ENCODE assay signal across 8 cellular contexts in genomic region chr11:62830904-62831519, GRCh38. TPM values are rescaled to one million over a fixed set of nuclear protein-coding genes. Genes with fewer than 3 reads are reported as not detected.
A peak's percentile ranks its signal among the peaks of the same experiment; 100 is the strongest.
DNase-seq lines count a peak whose midpoint lies in the region; ATAC-seq, FAIRE-seq and TF ChIP-seq lines count a peak whose summit lies in the region.

No MANE protein-coding gene starts in this region.

- peaks cover 43% of the 10 kb centered on the region for H3K4me1 Mint-ChIP-seq in activated B cell treated with CpG ODN at 0.5 μM for 24 hours

- CTCF ChIA-PET in BJ (lab: Yijun Ruan, JAX) (interaction anchor here (1.0 to 1.6 kb wide), 2 partner anchors 23 to 45 kb away, joined by 3 to 5 read pairs; no protein-coding TSS in a partner anchor), activated B cell treated with CpG ODN at 0.5 μM for 24 hours (lab: Charles Lee) (interaction anchor here (2.0 kb wide), 1 partner anchor 44 kb away, joined by 11 read pairs; the partner anchor contains the start of gene TMEM179B)

- H3K27ac ChIP-seq in spleen, result peak overlapping the region; percentile 90 to 99 (median 96)

- no peaks in the 10 kb centered on the region for H3K9me3 ChIP-seq in spleen

- no peak for TF ChIP-seq CTCF in BJ (IDR thresholded peaks at IDR 0.05; ENCODE audit: insufficient read depth, low read depth, low read length)
- TF ChIP-seq CTCF in activated B cell treated with CpG ODN at 0.5 μM for 24 hours (IDR thresholded peaks at IDR 0.05), result no peak
- no peak for TF ChIP-seq CTCF in spleen (IDR thresholded peaks at IDR 0.05 in 8 of 11, conservative IDR thresholded peaks at IDR 0.05 in 3 of 11)

- peak overlapping the region; percentile 100 for H3K4me3 Mint-ChIP-seq in activated B cell treated with CpG ODN at 0.5 μM for 24 hours

- FAIRE-seq in H54 (lab: Jason Lieb, UNC) (no peak), urothelium cell line (lab: Jason Lieb, UNC) (no peak)

- TF ChIP-seq POLR2A in H54 (IDR thresholded peaks at IDR 0.05; ENCODE audit: low read depth, low read length) (no peak), spleen (IDR thresholded peaks at IDR 0.05) (no peak)

- H3K4me1 ChIP-seq in spleen, result peaks cover 22 to 79% (median 59%) of the 10 kb centered on the region in 6 donors

- H3K27me3 Mint-ChIP-seq in activated B cell treated with CpG ODN at 0.5 μM for 24 hours, result no peaks in the 10 kb centered on the region

- no peaks in the 10 kb centered on the region for H3K9me3 Mint-ChIP-seq in activated B cell treated with CpG ODN at 0.5 μM for 24 hours

- H3K4me3 ChIP-seq in BJ (ENCODE audit: low read depth, low read length) (peak overlapping the region; percentile 92), spleen (peak overlapping the region; percentile 56 to 92 (median 74))

- intact Hi-C loops in activated B cell treated with CpG ODN at 0.5 μM for 24 hours (cut with micrococcal nuclease) (loop anchor here (1.0 to 5.0 kb wide), 6 partner anchors 8 to 259 kb away; partner anchors contain the start of genes EEF1G, NXF1, POLR2G and TMEM179B), spleen (cut with DNase I; ENCODE audit: low total_unique reads) (no loop called here)

- peaks cover 67% of the 10 kb centered on the region for H3K36me3 Mint-ChIP-seq in activated B cell treated with CpG ODN at 0.5 μM for 24 hours (ENCODE audit: low read depth)

- DNase-seq in BJ (ENCODE audit: low read depth) (no peak), H54 (ENCODE audit: insufficient read length, low spot score) (peak; percentile 26), activated B cell treated with CpG ODN at 0.5 μM for 24 hours (no peak), hepatic stellate cell (ENCODE audit: low spot score) (peak; percentile 36), spleen (peak; percentile 82), urothelium cell line (ENCODE audit: low spot score) (no peak)

- ATAC-seq in activated B cell treated with CpG ODN at 0.5 μM for 24 hours (ENCODE audit: low read depth) (no peak), HG02852 (IDR thresholded peaks at IDR 0.05; ENCODE audit: unreplicated experiment) (no peak), HG03457 (IDR thresholded peaks at IDR 0.05; ENCODE audit: unreplicated experiment) (no peak)

- WGBS in spleen, 5 donors, result 0 to 2% (median 1%) methylated on average over 24 to 33 of the region's 33 CpGs

- H3K27me3 ChIP-seq in BJ (ENCODE audit: control insufficient read depth, insufficient read depth, low read length), result no peaks in the 10 kb centered on the region
- H3K27me3 ChIP-seq in spleen (replicated peaks in 1 of 7), result no peaks in the 10 kb centered on the region

- peak overlapping the region; percentile 100 for H3K27ac Mint-ChIP-seq in activated B cell treated with CpG ODN at 0.5 μM for 24 hours

- POLR2A ChIA-PET in BJ (lab: Charles Lee) (interaction anchor here (0.5 to 2.2 kb wide), 6 partner anchors 10 to 60 kb away, joined by 3 to 21 read pairs (median 6); partner anchors contain the start of gene TAF6L), activated B cell treated with CpG ODN at 0.5 μM for 24 hours (lab: Charles Lee) (interaction anchor here (0.6 to 5.0 kb wide), 45 partner anchors 9 to 288 kb away, joined by 3 to 262 read pairs (median 8); partner anchors contain the start of genes B3GAT3, BSCL2, C11orf98 and CSKMT)

- H3K36me3 ChIP-seq in BJ (ENCODE audit: control insufficient read depth, insufficient read depth, low read length) (peaks cover 24% of the 10 kb centered on the region), spleen (peaks cover 0 to 72% (median 45%) of the 10 kb centered on the region in 6 donors)

RNA-seq across cellular contexts. Expression of gene STX5, which starts 0.8 kb away (rescaled TPM):
- polyA plus RNA-seq in BJ (2011; rRNA removed), result 61.5 and 76.6 TPM in 2 replicates
- polyA minus RNA-seq in BJ (2011; rRNA and poly(A)+ RNA removed), result 44.5 and 67.7 TPM in 2 replicates
- 58.4 and 71.5 TPM in 2 replicates for total RNA-seq in activated B cell treated with CpG ODN at 0.5 μM for 24 hours
- total RNA-seq in spleen, result 10 to 100 TPM; 40.5 to 50.7 (median 43.7) TPM
- 10 to 100 TPM; 20.9 to 27.0 (median 23.5) TPM for polyA plus RNA-seq in spleen

RNA-seq across cellular contexts. Expression of gene TEX54, which starts 1.6 kb away (rescaled TPM):
- not detected in 2 replicates for polyA plus RNA-seq in BJ (2011; rRNA removed)
- not detected in 2 replicates for polyA minus RNA-seq in BJ (2011; rRNA and poly(A)+ RNA removed)
- total RNA-seq in activated B cell treated with CpG ODN at 0.5 μM for 24 hours, result 0.55 TPM in 1 of 2 replicates, not detected in the other
- total RNA-seq in spleen, result not detected
- polyA plus RNA-seq in spleen, result not detected

RNA-seq across cellular contexts. Expression of gene WDR74, which starts 8.4 kb away (rescaled TPM):
- polyA plus RNA-seq in BJ (2011; rRNA removed), result 24.4 and 37.9 TPM in 2 replicates
- polyA minus RNA-seq in BJ (2011; rRNA and poly(A)+ RNA removed), result 34.9 and 42.0 TPM in 2 replicates
- total RNA-seq in activated B cell treated with CpG ODN at 0.5 μM for 24 hours, result 95.9 and 124 TPM in 2 replicates
- total RNA-seq in spleen, result 10 to 100 TPM; 29.0 to 62.2 (median 46.4) TPM
- 10 to 100 TPM; 56.0 to 66.2 (median 60.1) TPM for polyA plus RNA-seq in spleen

RNA-seq across cellular contexts. Expression of gene NXF1, which starts 25.8 kb away (rescaled TPM):
- polyA plus RNA-seq in BJ (2011; rRNA removed), result 37.8 and 51.0 TPM in 2 replicates
- polyA minus RNA-seq in BJ (2011; rRNA and poly(A)+ RNA removed), result 23.9 and 30.7 TPM in 2 replicates
- total RNA-seq in activated B cell treated with CpG ODN at 0.5 μM for 24 hours, result 89.1 and 91.6 TPM in 2 replicates
- total RNA-seq in spleen, result 100 to 1,000 TPM in 4 of 7 donors, 10 to 100 TPM in 3; 87.7 to 125 (median 118) TPM
- polyA plus RNA-seq in spleen, result 100 to 1,000 TPM in 2 of 3 donors, 10 to 100 TPM in 1; 83.1 to 271 (median 194) TPM

RNA-seq across cellular contexts. Expression of gene TMEM223, which starts 39.2 kb away (rescaled TPM):
- polyA plus RNA-seq in BJ (2011; rRNA removed) (13.6 and 15.7 TPM in 2 replicates), spleen (10 to 100 TPM; 19.0 to 32.8 (median 25.0) TPM)
- polyA minus RNA-seq in BJ (2011; rRNA and poly(A)+ RNA removed), result 4.8 and 5.6 TPM in 2 replicates
- total RNA-seq in activated B cell treated with CpG ODN at 0.5 μM for 24 hours (13.0 and 15.0 TPM in 2 replicates), spleen (10 to 100 TPM; 11.2 to 27.8 (median 13.6) TPM)

Comparison
In these comparisons a context has a peak if more than half of its experiments do, and no peak if none do; other contexts are left out.
1. DNase-seq: peak in H54 (single experiment), hepatic stellate cell (single experiment) and spleen (single experiment); none in BJ (single experiment), activated B cell treated with CpG ODN at 0.5 μM for 24 hours (single experiment) and urothelium cell line (single experiment).